In the genomic region with DNA sequence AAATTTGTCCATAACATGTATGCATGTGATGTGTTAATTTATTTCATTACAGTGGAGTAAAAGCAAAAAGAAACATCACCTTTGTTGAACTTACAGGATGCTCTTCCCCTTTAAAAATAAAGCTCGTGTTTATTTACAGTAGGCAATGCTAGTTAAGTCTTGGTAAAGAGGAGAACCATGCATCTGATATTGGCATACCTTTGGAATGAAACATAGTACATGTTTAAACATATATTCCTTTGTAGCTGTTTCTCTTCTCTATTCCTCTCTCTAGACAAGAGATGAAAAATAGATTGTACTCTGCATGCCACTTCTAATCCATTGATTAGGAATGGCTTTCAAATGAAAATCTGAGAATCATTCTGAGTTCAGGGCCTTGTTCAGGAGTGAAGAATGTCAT, we compare ENCODE assay signal across 24 cellular contexts.
A peak's percentile ranks its signal among the peaks of the same experiment; 100 is the strongest.
DNase-seq lines count a peak whose midpoint lies in the region; ATAC-seq, FAIRE-seq and TF ChIP-seq lines count a peak whose summit lies in the region.
"Had no signal": no experiment of that assay in that cellular context is flagged by ENCODE, and none has a peak within 500 bp of the region (broad histone marks: within the 10 kb centered on the region; RNA-seq: fewer than 3 reads in every experiment).

No MANE protein-coding gene starts in this region.

- no peak overlapping the region for H3K4me3 ChIP-seq in mammary epithelial cell (replicated peaks in 1 of 3; ENCODE audit: insufficient read depth in 1 of 3, low read depth in 2 of 3, low read length in 3 of 3)
- no peak overlapping the region for H3K4me3 ChIP-seq in bronchial epithelial cell (ENCODE audit: low read depth, low read length)
- peak overlapping the region in 1 of 3 experiments; percentile 58 for H3K4me3 ChIP-seq in keratinocyte (ENCODE audit: control insufficient read depth in 2 of 3, extremely low read depth in 1 of 3, insufficient read depth in 2 of 3, low read depth in 1 of 3, low read length in 3 of 3)
- H3K4me3 ChIP-seq: BLaER1 had no signal

- H3K4me3 Mint-ChIP-seq in progenitor cell of endocrine pancreas (ENCODE audit: low read depth): no peak overlapping the region
- H3K4me3 Mint-ChIP-seq: CD14-positive monocyte; CD4-positive, alpha-beta memory T cell; CD4-positive, CD25-positive, alpha-beta regulatory T cell; CD8-positive, alpha-beta memory T cell had no signal

- no peak for FAIRE-seq in bronchial epithelial cell (lab: Jason Lieb, UNC)
- peak; percentile 46 for FAIRE-seq in keratinocyte (lab: Jason Lieb, UNC)
- FAIRE-seq: A204.1, G401.6, GM12891, GM19239 had no signal

- TF ChIP-seq CTCF in mammary epithelial cell (conservative IDR thresholded peaks at IDR 0.05 in 1 of 2, IDR thresholded peaks at IDR 0.05 in 1 of 2; ENCODE audit: extremely low read depth in 1 of 2, insufficient read depth in 1 of 2, low read depth in 1 of 2, low read length in 2 of 2) (no peak), bronchial epithelial cell (IDR thresholded peaks at IDR 0.05; ENCODE audit: insufficient read depth, low read length, severe bottlenecking) (no peak), keratinocyte (optimal IDR thresholded peaks at IDR 0.05 in 1 of 3, IDR thresholded peaks at IDR 0.05 in 1 of 3, conservative IDR thresholded peaks at IDR 0.05 in 1 of 3; ENCODE audit: extremely low read depth in 1 of 3, insufficient read depth in 2 of 3, low read length in 3 of 3) (no peak), progenitor cell of endocrine pancreas (IDR thresholded peaks at IDR 0.05; ENCODE audit: unreplicated experiment) (no peak)

- H3K36me3 Mint-ChIP-seq in progenitor cell of endocrine pancreas (ENCODE audit: insufficient read depth): no peaks in the 10 kb centered on the region
- H3K36me3 Mint-ChIP-seq: CD14-positive monocyte; CD4-positive, alpha-beta memory T cell; CD4-positive, CD25-positive, alpha-beta regulatory T cell; CD8-positive, alpha-beta memory T cell had no signal

- H3K79me2 ChIP-seq in mammary epithelial cell (ENCODE audit: insufficient read depth, low read length) (no peaks in the 10 kb centered on the region), keratinocyte (ENCODE audit: control insufficient read depth, insufficient read depth, low read length) (no peaks in the 10 kb centered on the region)

- H3K27ac ChIP-seq in mammary epithelial cell (ENCODE audit: insufficient read depth, low read depth, low read length): no peak overlapping the region
- H3K27ac ChIP-seq in epithelial cell of prostate: peak overlapping the region; percentile 52
- peak overlapping the region; percentile 53 for H3K27ac ChIP-seq in keratinocyte (ENCODE audit: control insufficient read depth, insufficient read depth, low read length)
- H3K27ac ChIP-seq: BLaER1 had no signal

- no peaks in the 10 kb centered on the region for H4K20me1 ChIP-seq in mammary epithelial cell (ENCODE audit: insufficient read depth, low read length)
- no peaks in the 10 kb centered on the region for H4K20me1 ChIP-seq in keratinocyte (ENCODE audit: control insufficient read depth, extremely low read depth, insufficient read depth, low read length)
- H4K20me1 ChIP-seq: BLaER1 had no signal

- H3K27me3 ChIP-seq in mammary epithelial cell (ENCODE audit: insufficient read depth, low read length): no peaks in the 10 kb centered on the region
- no peaks in the 10 kb centered on the region for H3K27me3 ChIP-seq in bronchial epithelial cell (ENCODE audit: control insufficient read depth, insufficient read depth, low read length)
- no peaks in the 10 kb centered on the region for H3K27me3 ChIP-seq in keratinocyte (ENCODE audit: control insufficient read depth, extremely low read depth, insufficient read depth, low read length)
- H3K27me3 ChIP-seq: BE2C, BLaER1 had no signal

- BruUV-seq in mammary epithelial cell (replicated peaks; lab: Mats Ljungman, UMichigan): no TSS peak

- H3K9me3 ChIP-seq in mammary epithelial cell (replicated peaks; ENCODE audit: insufficient read depth, low read length) (peaks cover 14% of the 10 kb centered on the region), keratinocyte (ENCODE audit: control insufficient read depth, low read depth, low read length) (no peaks in the 10 kb centered on the region)
- H3K9me3 ChIP-seq: BE2C, BLaER1 had no signal

- H3K27ac Mint-ChIP-seq in progenitor cell of endocrine pancreas: no peak overlapping the region
- H3K27ac Mint-ChIP-seq: CD14-positive monocyte; CD4-positive, alpha-beta memory T cell; CD4-positive, CD25-positive, alpha-beta regulatory T cell; CD8-positive, alpha-beta memory T cell had no signal

- no peak overlapping the region for H3K4me2 ChIP-seq in mammary epithelial cell (ENCODE audit: insufficient read depth, low read depth, low read length)
- H3K4me2 ChIP-seq in keratinocyte (ENCODE audit: control insufficient read depth, extremely low read depth, insufficient read depth, low read depth, low read length): peak overlapping the region; percentile 85
- H3K4me2 ChIP-seq: BLaER1 had no signal

- H2AFZ ChIP-seq in mammary epithelial cell (ENCODE audit: low read depth, low read length) (no peak overlapping the region), keratinocyte (ENCODE audit: control insufficient read depth, low read length) (peak overlapping the region; percentile 85)

- 31% methylated on average over 1 of the region's 1 CpG for WGBS in mammary epithelial cell (ENCODE audit: low coverage, missing lambda C conversion rate)

- DNase-seq in mammary epithelial cell (peak; percentile 63), bronchial epithelial cell (ENCODE audit: low read depth) (peak; percentile 79), epithelial cell of prostate (ENCODE audit: low read depth, low spot score) (peak; percentile 12), keratinocyte (ENCODE audit: low read depth, low spot score) (no peak), NCI-H1436 (lab: John Stamatoyannopoulos, UW) (no peak), DMS 273 (lab: John Stamatoyannopoulos, UW; ENCODE audit: unreplicated experiment) (no peak), progenitor cell of endocrine pancreas (ENCODE audit: low spot score, unreplicated experiment) (no peak)
- DNase-seq: 8988T; ACHN; BE2C; C1 segment of cervical spinal cord; CD4-positive, alpha-beta memory T cell; CD4-positive, CD25-positive, alpha-beta regulatory T cell; CD8-positive, alpha-beta memory T cell; COR-L47; DMS79 treated with DMSO at 0.1 percent for 48 hours; GF-D8 had no signal

- no peak for ATAC-seq in GM21619 (IDR thresholded peaks at IDR 0.05; ENCODE audit: unreplicated experiment)

- CTCF ChIA-PET in mammary epithelial cell (lab: Charles Lee; ENCODE audit: low non-redundant PET): no interaction called here

- intact Hi-C loops in mammary epithelial cell (cut with micrococcal nuclease): no loop called here

- H3K9me1 ChIP-seq in keratinocyte (ENCODE audit: control insufficient read depth, extremely low read depth, insufficient read depth, low read length): no peaks in the 10 kb centered on the region

- no peak overlapping the region for H3K9ac ChIP-seq in mammary epithelial cell (ENCODE audit: insufficient read depth, low read length)
- no peak overlapping the region for H3K9ac ChIP-seq in keratinocyte (ENCODE audit: control insufficient read depth, extremely low read depth, insufficient read depth, low read length)
- H3K9ac ChIP-seq: BLaER1 had no signal

- dilution Hi-C loops in mammary epithelial cell (cut with HindIII; ENCODE audit: low sequenced_read_pairs): no loop called here
- dilution Hi-C loops in keratinocyte (cut with MboI; ENCODE audit: extremely low pct_ligation_motif_present, low sequenced_read_pairs): no loop called here

- H3K4me1 ChIP-seq in mammary epithelial cell (ENCODE audit: insufficient read depth, low read length): no peaks in the 10 kb centered on the region
- H3K4me1 ChIP-seq in keratinocyte (ENCODE audit: control insufficient read depth, extremely low read depth, insufficient read depth, low read length): peaks cover 12% of the 10 kb centered on the region
- H3K4me1 ChIP-seq: BE2C, BLaER1 had no signal

- H3K36me3 ChIP-seq in mammary epithelial cell (ENCODE audit: insufficient read depth, low read length) (no peaks in the 10 kb centered on the region), bronchial epithelial cell (ENCODE audit: control insufficient read depth, insufficient read depth, low read length) (no peaks in the 10 kb centered on the region), keratinocyte (ENCODE audit: control insufficient read depth in 2 of 2, extremely low read depth in 1 of 2, insufficient read depth in 2 of 2, low read length in 2 of 2) (no peaks in the 10 kb centered on the region)
- H3K36me3 ChIP-seq: BE2C, BLaER1 had no signal

- H3K4me1 Mint-ChIP-seq in progenitor cell of endocrine pancreas (ENCODE audit: low read depth): no peaks in the 10 kb centered on the region
- H3K4me1 Mint-ChIP-seq: CD14-positive monocyte; CD4-positive, alpha-beta memory T cell; CD4-positive, CD25-positive, alpha-beta regulatory T cell; CD8-positive, alpha-beta memory T cell had no signal

- H3K27me3 Mint-ChIP-seq in progenitor cell of endocrine pancreas: no peaks in the 10 kb centered on the region
- H3K27me3 Mint-ChIP-seq: CD4-positive, alpha-beta memory T cell; CD4-positive, CD25-positive, alpha-beta regulatory T cell had no signal

- in situ Hi-C loops in mammary epithelial cell (cut with MboI; ENCODE audit: low sequenced_read_pairs in 2 of 2): no loop called here

- H3K9me3 Mint-ChIP-seq in progenitor cell of endocrine pancreas (ENCODE audit: low read depth): peaks cover 3% of the 10 kb centered on the region

Comparison
In these comparisons a context has a peak if more than half of its experiments do, and no peak if none do; other contexts are left out.
1. DNase-seq: peak in mammary epithelial cell (single experiment), bronchial epithelial cell (single experiment) and epithelial cell of prostate (single experiment); none in keratinocyte (single experiment), NCI-H1436 (single experiment), DMS 273 (single experiment) and progenitor cell of endocrine pancreas (single experiment).